16 cellular contexts compared by ENCODE assay signal in genomic region chr20:60752741-60753420, GRCh38.
"Had no signal": no experiment of that assay in that cellular context is flagged by ENCODE, and none has a peak within 500 bp of the region (broad histone marks: within the 10 kb centered on the region; RNA-seq: fewer than 3 reads in every experiment).

No MANE protein-coding gene starts in this region.

- H3K27me3 ChIP-seq: adrenal gland, esophagus squamous epithelium, right atrium auricular region, upper lobe of left lung had no signal

- H3K9me3 ChIP-seq: adrenal gland, esophagus squamous epithelium, heart right ventricle, right atrium auricular region, upper lobe of left lung had no signal

- H3K4me3 ChIP-seq: adrenal gland, esophagus squamous epithelium, heart right ventricle, right atrium auricular region, skin epidermis, upper lobe of left lung had no signal

- H3K9me3 Mint-ChIP-seq: activated naive CD4-positive, alpha-beta T cell treated with anti-CD3 and anti-CD28 coated beads, Interleukin-2, amount 50 U/mL, for 72 hours; immature natural killer cell; natural killer cell treated with Interleukin-12 subunit alpha and Interleukin-12 subunit beta and Interleukin-15 and Interleukin-18, amount 100 ng/mL, for 72 hours had no signal

- H3K36me3 Mint-ChIP-seq: activated naive CD4-positive, alpha-beta T cell treated with anti-CD3 and anti-CD28 coated beads, Interleukin-2, amount 50 U/mL, for 72 hours; immature natural killer cell; natural killer cell treated with Interleukin-12 subunit alpha and Interleukin-12 subunit beta and Interleukin-15 and Interleukin-18, amount 100 ng/mL, for 72 hours had no signal

- DNase-seq: activated CD4-positive, alpha-beta T cell treated with anti-CD3 and anti-CD28 coated beads for 36 hours; activated CD4-positive, alpha-beta T cell treated with anti-CD3 and anti-CD28 coated beads, Interleukin-2, amount 50 U/mL, for 48 hours; activated gamma-delta T cell treated with Interleukin-2 at 50 U/mL for 16 hours; adrenal gland; effector memory CD4-positive, alpha-beta T cell; esophagus squamous epithelium; heart right ventricle; immature natural killer cell; stimulated activated naive CD8-positive, alpha-beta T cell treated with anti-CD3 and anti-CD28 coated beads, Interleukin-15, Interleukin-2, amounts not matched to agents 100 U/mL and 50 U/mL, for 24 hours; upper lobe of left lung had no signal

- H3K27ac ChIP-seq: adrenal gland, esophagus squamous epithelium, heart right ventricle, right atrium auricular region, skin epidermis, upper lobe of left lung had no signal

- ATAC-seq: activated CD4-positive, alpha-beta T cell treated with anti-CD3 and anti-CD28 coated beads for 36 hours; activated naive CD4-positive, alpha-beta T cell treated with anti-CD3 and anti-CD28 coated beads, Interleukin-2, amount 50 U/mL, for 72 hours; stimulated activated naive CD8-positive, alpha-beta T cell treated with anti-CD3 and anti-CD28 coated beads, Interleukin-15, Interleukin-2, amounts not matched to agents 100 U/mL and 50 U/mL, for 24 hours; WTC11 had no signal

- H3K4me1 Mint-ChIP-seq: activated CD4-positive, alpha-beta T cell treated with anti-CD3 and anti-CD28 coated beads for 36 hours; immature natural killer cell had no signal

- H3K27ac Mint-ChIP-seq: activated CD4-positive, alpha-beta T cell treated with anti-CD3 and anti-CD28 coated beads for 36 hours; activated naive CD4-positive, alpha-beta T cell treated with anti-CD3 and anti-CD28 coated beads, Interleukin-2, amount 50 U/mL, for 72 hours; immature natural killer cell; natural killer cell treated with Interleukin-12 subunit alpha and Interleukin-12 subunit beta and Interleukin-15 and Interleukin-18, amount 100 ng/mL, for 72 hours; progenitor cell of endocrine pancreas had no signal

- H3K36me3 ChIP-seq: adrenal gland, esophagus squamous epithelium, heart right ventricle, right atrium auricular region, upper lobe of left lung had no signal

- H3K4me1 ChIP-seq: adrenal gland, esophagus squamous epithelium, heart right ventricle, right atrium auricular region, upper lobe of left lung had no signal

- H3K4me3 Mint-ChIP-seq: activated CD4-positive, alpha-beta T cell treated with anti-CD3 and anti-CD28 coated beads for 36 hours; immature natural killer cell; natural killer cell treated with Interleukin-12 subunit alpha and Interleukin-12 subunit beta and Interleukin-15 and Interleukin-18, amount 100 ng/mL, for 72 hours; WTC11 had no signal
